ENCODE assay signal across 21 cellular contexts in genomic region chr6:135557582-135557981, GRCh38.
DNase-seq lines count a peak whose midpoint lies in the region; ATAC-seq, FAIRE-seq and TF ChIP-seq lines count a peak whose summit lies in the region.
"Had no signal": no experiment of that assay in that cellular context is flagged by ENCODE, and none has a peak within 500 bp of the region (broad histone marks: within the 10 kb centered on the region; RNA-seq: fewer than 3 reads in every experiment).

No MANE protein-coding gene starts in this region.

- H3K9me3 ChIP-seq in H1 (ENCODE audit: insufficient read depth in 2 of 2, low read depth in 1 of 2, low read length in 1 of 2) (no peaks in the 10 kb centered on the region), suprapubic skin (no peaks in the 10 kb centered on the region)
- H3K9me3 ChIP-seq: BLaER1, Caco-2 had no signal

- H3K79me1 ChIP-seq in H1 (ENCODE audit: low read depth, low read length) = no peaks in the 10 kb centered on the region

- no peaks in the 10 kb centered on the region for H4K20me1 ChIP-seq in H1 (replicated peaks in 1 of 2; ENCODE audit: control insufficient read depth in 1 of 2, insufficient read depth in 2 of 2, low read length in 2 of 2)
- H4K20me1 ChIP-seq: BLaER1 had no signal

- peaks cover 19% of the 10 kb centered on the region for H3K9me3 Mint-ChIP-seq in activated CD4-positive, alpha-beta T cell treated with anti-CD3 and anti-CD28 coated beads, Interleukin-2, amount 10 ng/mL, durations not matched to agents 24 days and 14 days
- H3K9me3 Mint-ChIP-seq: CD8-positive, alpha-beta T cell; H9 had no signal

- no peak overlapping the region for H3K4me3 ChIP-seq in H1 (ENCODE audit: extremely low read depth in 1 of 4, insufficient read depth in 2 of 4, low read depth in 3 of 4, low read length in 4 of 4)
- H3K4me3 ChIP-seq in suprapubic skin = no peak overlapping the region
- H3K4me3 ChIP-seq: BLaER1, GM12878 had no signal

- peak overlapping the region; percentile 76 for H3K27ac Mint-ChIP-seq in activated CD4-positive, alpha-beta T cell treated with anti-CD3 and anti-CD28 coated beads, Interleukin-2, amount 10 ng/mL, durations not matched to agents 24 days and 14 days
- H3K27ac Mint-ChIP-seq: B cell; CD4-positive, CD25-positive, alpha-beta regulatory T cell; CD8-positive, alpha-beta T cell; H9 had no signal

- intact Hi-C loops in activated CD4-positive, alpha-beta T cell treated with anti-CD3 and anti-CD28 coated beads, Interleukin-2, amount 10 ng/mL, durations not matched to agents 24 days and 14 days (cut with micrococcal nuclease) = loop anchor here (2.0 kb wide), 1 partner anchor 19 kb away; no protein-coding TSS in a partner anchor

- H2BK20ac ChIP-seq in H1 (ENCODE audit: low read length) = no peak overlapping the region

- TF ChIP-seq POLR2A in H1 (IDR thresholded peaks at IDR 0.05; ENCODE audit: control extremely low read depth in 1 of 2, low read depth in 2 of 2, low read length in 2 of 2) (no peak), suprapubic skin (IDR thresholded peaks at IDR 0.05) (no peak)

- H3K27ac ChIP-seq in H1 (ENCODE audit: low read depth, low read length) (no peak overlapping the region), suprapubic skin (no peak overlapping the region)
- H3K27ac ChIP-seq: 22Rv1, BLaER1, C4-2B had no signal

- TF ChIP-seq EP300 in H1 (IDR thresholded peaks at IDR 0.05; ENCODE audit: borderline replicate concordance in 1 of 2, low read depth in 2 of 2, low read length in 2 of 2) = no peak
- no peak for TF ChIP-seq EP300 in suprapubic skin (IDR thresholded peaks at IDR 0.05)

- H3K23me2 ChIP-seq in H1 (ENCODE audit: low read depth, low read length) = no peaks in the 10 kb centered on the region

- H3K4ac ChIP-seq in H1 (replicated peaks; ENCODE audit: insufficient read length, low read depth, low read length) = no peak overlapping the region

- H3K36me3 Mint-ChIP-seq in activated CD4-positive, alpha-beta T cell treated with anti-CD3 and anti-CD28 coated beads, Interleukin-2, amount 10 ng/mL, durations not matched to agents 24 days and 14 days (ENCODE audit: low read depth) = peaks cover 45% of the 10 kb centered on the region
- H3K36me3 Mint-ChIP-seq: CD4-positive, CD25-positive, alpha-beta regulatory T cell; CD8-positive, alpha-beta T cell had no signal

- H3K36me3 ChIP-seq in H1 (ENCODE audit: control insufficient read depth in 2 of 4, insufficient read depth in 4 of 4, low read length in 3 of 4) (no peaks in the 10 kb centered on the region), suprapubic skin (no peaks in the 10 kb centered on the region)
- H3K36me3 ChIP-seq: BLaER1 had no signal

- H3K23ac ChIP-seq in H1 (ENCODE audit: insufficient read length) = no peak overlapping the region

- H2AK5ac ChIP-seq in H1 (ENCODE audit: low read depth, low read length) = no peak overlapping the region

- H2AFZ ChIP-seq in H1 (ENCODE audit: low read length) = 0 out of 2 replicates have a peak overlapping the region, but pooled peaks have one; percentile 9

- no peak overlapping the region for H3K9ac ChIP-seq in H1 (replicated peaks in 1 of 4; ENCODE audit: extremely low read depth in 1 of 4, low read depth in 3 of 4, low read length in 3 of 4)
- H3K9ac ChIP-seq: BLaER1 had no signal

- H3K4me1 Mint-ChIP-seq in activated CD4-positive, alpha-beta T cell treated with anti-CD3 and anti-CD28 coated beads, Interleukin-2, amount 10 ng/mL, durations not matched to agents 24 days and 14 days = peaks cover 50% of the 10 kb centered on the region
- H3K4me1 Mint-ChIP-seq: CD4-positive, CD25-positive, alpha-beta regulatory T cell had no signal

- CTCF ChIA-PET in H1 (lab: Charles Lee; ENCODE audit: partially characterized antibody) = no interaction called here

- ATAC-seq in GM18868 (IDR thresholded peaks at IDR 0.05; ENCODE audit: unreplicated experiment) = peak; percentile 47
- ATAC-seq in HG02870 (IDR thresholded peaks at IDR 0.05; ENCODE audit: unreplicated experiment) = peak; percentile 44
- ATAC-seq: CD8-positive, alpha-beta T cell; GM12878; HCT116 had no signal

- POLR2A ChIA-PET in H1 (lab: Charles Lee; ENCODE audit: partially characterized antibody) = no interaction called here

- H3K27me3 Mint-ChIP-seq in activated CD4-positive, alpha-beta T cell treated with anti-CD3 and anti-CD28 coated beads, Interleukin-2, amount 10 ng/mL, durations not matched to agents 24 days and 14 days = no peaks in the 10 kb centered on the region
- H3K27me3 Mint-ChIP-seq: B cell had no signal

- H4K91ac ChIP-seq in H1 (replicated peaks; ENCODE audit: insufficient read length, low read length) = no peak overlapping the region

- no peak overlapping the region for H2BK12ac ChIP-seq in H1 (ENCODE audit: low read depth, low read length)

- 93% methylated on average over 2 of the region's 2 CpGs; no CpG with 5 or more reads in 1 of the 2 experiments for WGBS in H1 (ENCODE audit: extremely low coverage in 1 of 2, insufficient coverage in 1 of 2, insufficient read length in 1 of 2, insufficient replicate concordance in 2 of 2, low coverage in 1 of 2, low lambda C conversion rate in 2 of 2, missing lambda C conversion rate in 1 of 2), 2 experiments
- WGBS in suprapubic skin = 97% methylated on average over 2 of the region's 2 CpGs

- H3K4me1 ChIP-seq in H1 (replicated peaks in 1 of 4; ENCODE audit: control insufficient read depth in 3 of 4, insufficient read depth in 4 of 4, low read length in 3 of 4) (no peaks in the 10 kb centered on the region), suprapubic skin (no peaks in the 10 kb centered on the region)
- H3K4me1 ChIP-seq: Caco-2 had no signal

- no peak for FAIRE-seq in H1 (lab: Jason Lieb, UNC)
- FAIRE-seq: A204.1, GM12878 had no signal

- H2BK120ac ChIP-seq in H1 (replicated peaks; ENCODE audit: low read depth, low read length) = no peak overlapping the region

- no peak for TF ChIP-seq RAD21 in H1 (IDR thresholded peaks at IDR 0.05 in 1 of 2, conservative IDR thresholded peaks at IDR 0.05 in 1 of 2; ENCODE audit: low read depth in 2 of 2, low read length in 2 of 2)

- H3K27me3 ChIP-seq in H1 (replicated peaks in 1 of 4; ENCODE audit: control insufficient read depth in 3 of 4, extremely low read depth in 1 of 4, insufficient read depth in 3 of 4, low read length in 3 of 4) (no peaks in the 10 kb centered on the region), suprapubic skin (no peaks in the 10 kb centered on the region)
- H3K27me3 ChIP-seq: BLaER1 had no signal

- H3K18ac ChIP-seq in H1 (ENCODE audit: extremely low read depth, low read length) = no peak overlapping the region

- H4K5ac ChIP-seq in H1 (ENCODE audit: insufficient read length, low read depth, low read length) = no peak overlapping the region

- TF ChIP-seq CTCF in H1 (IDR thresholded peaks at IDR 0.05; ENCODE audit: control extremely low read depth in 1 of 3, insufficient read depth in 1 of 3, low read depth in 1 of 3, low read length in 3 of 3) (no peak), suprapubic skin (IDR thresholded peaks at IDR 0.05) (no peak)

- H2BK5ac ChIP-seq in H1 (ENCODE audit: low read depth, low read length) = no peak overlapping the region

- H3K4me2 ChIP-seq in H1 (ENCODE audit: insufficient read depth in 1 of 2, low read depth in 2 of 2, low read length in 2 of 2) = no peak overlapping the region
- H3K4me2 ChIP-seq: BLaER1 had no signal

- no peak overlapping the region for H3K56ac ChIP-seq in H1 (replicated peaks; ENCODE audit: insufficient read length, low read depth, low read length)

- H3K79me2 ChIP-seq in H1 (ENCODE audit: control insufficient read depth in 1 of 2, insufficient read depth in 2 of 2, low read length in 2 of 2) = no peaks in the 10 kb centered on the region

- no peak overlapping the region for H3K4me3 Mint-ChIP-seq in activated CD4-positive, alpha-beta T cell treated with anti-CD3 and anti-CD28 coated beads, Interleukin-2, amount 10 ng/mL, durations not matched to agents 24 days and 14 days
- H3K4me3 Mint-ChIP-seq: B cell; CD4-positive, CD25-positive, alpha-beta regulatory T cell; CD8-positive, alpha-beta T cell; H9 had no signal

- H2BK15ac ChIP-seq in H1 (ENCODE audit: low read length) = no peak overlapping the region

- H4K8ac ChIP-seq in H1 (ENCODE audit: extremely low read depth, insufficient read depth, low read length) = no peak overlapping the region

- H3K14ac ChIP-seq in H1 (ENCODE audit: insufficient read length) = no peak overlapping the region

- DNase-seq in activated CD4-positive, alpha-beta T cell treated with anti-CD3 and anti-CD28 coated beads, Interleukin-2, amount 10 ng/mL, durations not matched to agents 24 days and 14 days = no peak
- DNase-seq in activated CD4-positive, alpha-beta T cell treated with anti-CD3 and anti-CD28 coated beads for 48 hours = no peak
- DNase-seq in H1 (ENCODE audit: low read depth in 1 of 2, low spot score in 2 of 2) (no peak), suprapubic skin (ENCODE audit: low spot score in 2 of 2) (no peak), GM19238 (ENCODE audit: insufficient read length, low spot score) (no peak), hypothalamus (lab: John Stamatoyannopoulos, UW) (no peak)
- DNase-seq: Caco-2; CD4-positive, CD25-positive, alpha-beta regulatory T cell; CD8-positive, alpha-beta T cell; DMS153; DND-41; H9 had no signal

TF ChIP-seq in H1, 55 proteins besides CTCF, POLR2A, EP300 and RAD21:
- TF ChIP-seq SP4 (IDR thresholded peaks at IDR 0.05; ENCODE audit: low read length) (no peak), TAF1 (IDR thresholded peaks at IDR 0.05; ENCODE audit: low read depth, low read length) (no peak), RBBP5 (IDR thresholded peaks at IDR 0.05; ENCODE audit: borderline replicate concordance, low read depth, low read length) (no peak), SAP30 (IDR thresholded peaks at IDR 0.05; ENCODE audit: insufficient read depth, insufficient replicate concordance, low read length) (no peak), YY1 (IDR thresholded peaks at IDR 0.05; ENCODE audit: low read depth, low read length) (no peak), USF2 (IDR thresholded peaks at IDR 0.05; ENCODE audit: low read length) (no peak), KDM5A (IDR thresholded peaks at IDR 0.05; ENCODE audit: low read length) (no peak), SRF (IDR thresholded peaks at IDR 0.05; ENCODE audit: low read depth, low read length) (no peak), HDAC2 (IDR thresholded peaks at IDR 0.05; ENCODE audit: borderline replicate concordance in 1 of 2, low read depth in 2 of 2, low read length in 2 of 2) (no peak), MAFK (IDR thresholded peaks at IDR 0.05; ENCODE audit: low read depth, low read length) (no peak), BCL11A (IDR thresholded peaks at IDR 0.05; ENCODE audit: low read depth in 2 of 2, low read length in 2 of 2) (no peak)
